In the genomic region with DNA sequence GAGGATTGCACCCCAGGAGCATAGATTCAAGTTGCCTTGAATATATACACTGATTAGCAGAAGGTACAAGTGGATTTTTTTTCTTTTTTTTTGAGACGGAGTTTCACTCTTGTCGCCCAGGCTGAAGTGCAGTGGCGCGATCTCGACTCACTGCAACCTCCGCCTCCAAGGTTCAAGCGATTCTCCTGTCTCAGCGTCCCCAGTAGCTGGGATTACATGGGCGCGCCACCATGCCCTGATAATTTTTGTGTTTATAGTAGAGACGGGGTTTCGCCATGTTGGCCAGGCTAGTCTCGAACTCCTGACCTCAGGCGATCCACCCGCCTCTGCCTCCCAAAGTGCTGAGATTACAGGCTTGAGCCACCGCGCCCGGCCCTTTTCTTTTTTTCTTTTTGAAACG, we compare ENCODE assay signal across 8 cellular contexts. TPM values are rescaled to one million over a fixed set of nuclear protein-coding genes. Genes with fewer than 3 reads are reported as not detected.
DNase-seq lines count a peak whose midpoint lies in the region; ATAC-seq and TF ChIP-seq lines count a peak whose summit lies in the region.
"Not testable (repeated sequence)": the region's sequence is repeated elsewhere in the genome, so short reads cannot be mapped to it uniquely, and the experiment has no call there.

No MANE protein-coding gene starts in this region.

- POLR2A ChIA-PET in Caco-2 (lab: Charles Lee): interaction anchor here (0.9 kb wide), 1 partner anchor 24 kb away, joined by 3 read pairs; no protein-coding TSS in a partner anchor
- POLR2A ChIA-PET in activated CD4-positive, alpha-beta memory T cell treated with anti-CD3 and anti-CD28 coated beads, Interleukin-2, amount 10 ng/mL, durations not matched to agents 7 days and 5 days (lab: Charles Lee): interaction anchor here (0.9 to 2.2 kb wide), 15 partner anchors 9 to 543 kb away, joined by 3 to 13 read pairs (median 5); a partner anchor contains a TSS

- H2BK12ac ChIP-seq in mesenchymal stem cell (ENCODE audit: low read length in 2 of 2): not testable (repeated sequence)

- H3K79me2 ChIP-seq in mammary epithelial cell (ENCODE audit: insufficient read depth, low read length): peaks cover 40% of the 10 kb centered on the region

- CTCF ChIA-PET in Caco-2 (lab: Charles Lee): interaction anchor here (1.0 kb wide), 1 partner anchor 9 kb away, joined by 3 read pairs; no protein-coding TSS in a partner anchor
- CTCF ChIA-PET in activated CD4-positive, alpha-beta memory T cell treated with anti-CD3 and anti-CD28 coated beads, Interleukin-2, amount 10 ng/mL, durations not matched to agents 7 days and 5 days (lab: Charles Lee): interaction anchor here (1.2 to 1.9 kb wide), 3 partner anchors 9 to 403 kb away, joined by 3 to 4 read pairs (median 4); no protein-coding TSS in a partner anchor
- CTCF ChIA-PET in mammary epithelial cell (lab: Charles Lee; ENCODE audit: low non-redundant PET): not testable (repeated sequence)

- peak overlapping the region; percentile 80 for H3K4me2 ChIP-seq in mammary epithelial cell (ENCODE audit: insufficient read depth, low read depth, low read length)
- H3K4me2 ChIP-seq in mesenchymal stem cell (ENCODE audit: low read length, poor library complexity, severe bottlenecking): peak overlapping the region; percentile 95

- not testable (repeated sequence) for TF ChIP-seq CTCF in Caco-2 (IDR thresholded peaks at IDR 0.05; ENCODE audit: insufficient read depth in 1 of 2, low read depth in 1 of 2, low read length in 1 of 2, severe bottlenecking in 1 of 2, unreplicated experiment in 1 of 2); mammary epithelial cell (conservative IDR thresholded peaks at IDR 0.05 in 1 of 2, IDR thresholded peaks at IDR 0.05 in 1 of 2; ENCODE audit: extremely low read depth in 1 of 2, insufficient read depth in 1 of 2, low read depth in 1 of 2, low read length in 2 of 2); fibroblast of villous mesenchyme (IDR thresholded peaks at IDR 0.05; ENCODE audit: insufficient read depth, low read depth, low read length); psoas muscle (IDR thresholded peaks at IDR 0.05); type B pancreatic cell (conservative IDR thresholded peaks at IDR 0.05)

- H2AK5ac ChIP-seq in mesenchymal stem cell (ENCODE audit: low read length, severe bottlenecking): not testable (repeated sequence)

- not testable (repeated sequence) for H3K36me3 ChIP-seq in Caco-2 (ENCODE audit: control insufficient read depth, insufficient read depth, low read length); MG63; mammary epithelial cell (ENCODE audit: insufficient read depth, low read length)
- H3K36me3 ChIP-seq in mesenchymal stem cell (ENCODE audit: control insufficient read depth in 1 of 2, insufficient read depth in 2 of 2, low read depth in 1 of 2, low read length in 2 of 2): peaks cover 0 to 11% of the 10 kb centered on the region in 2 experiments
- peaks cover 0 to 14% of the 10 kb centered on the region in 2 donors for H3K36me3 ChIP-seq in psoas muscle (ENCODE audit: insufficient read depth in 1 of 2, low read depth in 1 of 2)

- ATAC-seq in psoas muscle: not testable (repeated sequence)

- in situ Hi-C loops in mammary epithelial cell (cut with MboI; ENCODE audit: low sequenced_read_pairs in 2 of 2): not testable (repeated sequence)

- H3K9me3 Mint-ChIP-seq in Caco-2 (ENCODE audit: unreplicated experiment); activated CD4-positive, alpha-beta memory T cell treated with anti-CD3 and anti-CD28 coated beads, Interleukin-2, amount 10 ng/mL, durations not matched to agents 7 days and 5 days; type B pancreatic cell: not testable (repeated sequence)

- H3K18ac ChIP-seq in mesenchymal stem cell (ENCODE audit: low read depth in 1 of 2, low read length in 2 of 2): peak overlapping the region; percentile 85 to 95

- not testable (repeated sequence) for BruUV-seq in Caco-2 (replicated peaks; lab: Mats Ljungman, UMichigan); mammary epithelial cell (replicated peaks; lab: Mats Ljungman, UMichigan)

- 52% methylated on average over 15 of the region's 19 CpGs for WGBS in mammary epithelial cell (ENCODE audit: low coverage, missing lambda C conversion rate)
- WGBS in mesenchymal stem cell: 94% methylated on average over 19 of the region's 19 CpGs
- WGBS in psoas muscle, 3 donors: 85 to 90% (median 86%) methylated on average over 18 to 19 of the region's 19 CpGs

- intact Hi-C loops in Caco-2 (cut with micrococcal nuclease; ENCODE audit: unreplicated experiment); mammary epithelial cell (cut with micrococcal nuclease): not testable (repeated sequence)
- intact Hi-C loops in psoas muscle (cut with DNase I): loop anchor here (5.0 to 10.0 kb wide), 2 partner anchors 544 to 547 kb away; a partner anchor contains a TSS

- H4K20me1 ChIP-seq in mammary epithelial cell (ENCODE audit: insufficient read depth, low read length): not testable (repeated sequence)

- peak overlapping the region in 1 of 2 experiments; percentile 86 for H3K4ac ChIP-seq in mesenchymal stem cell (ENCODE audit: low read depth in 1 of 2, low read length in 2 of 2)

- H3K4me3 Mint-ChIP-seq in Caco-2 (ENCODE audit: unreplicated experiment): peak overlapping the region; percentile 91
- peak overlapping the region; percentile 98 for H3K4me3 Mint-ChIP-seq in activated CD4-positive, alpha-beta memory T cell treated with anti-CD3 and anti-CD28 coated beads, Interleukin-2, amount 10 ng/mL, durations not matched to agents 7 days and 5 days
- H3K4me3 Mint-ChIP-seq in type B pancreatic cell: peak overlapping the region; percentile 99

- peaks cover 33% of the 10 kb centered on the region for H3K4me1 ChIP-seq in Caco-2
- not testable (repeated sequence) for H3K4me1 ChIP-seq in mammary epithelial cell (ENCODE audit: insufficient read depth, low read length); mesenchymal stem cell (ENCODE audit: control insufficient read depth, insufficient read depth, low read depth, low read length)
- H3K4me1 ChIP-seq in psoas muscle: peaks cover 18% of the 10 kb centered on the region

- H3K4me1 Mint-ChIP-seq in Caco-2 (ENCODE audit: low read depth, unreplicated experiment) (peaks cover 20% of the 10 kb centered on the region), type B pancreatic cell (ENCODE audit: unreplicated experiment) (peaks cover 40% of the 10 kb centered on the region)
- H3K4me1 Mint-ChIP-seq in activated CD4-positive, alpha-beta memory T cell treated with anti-CD3 and anti-CD28 coated beads, Interleukin-2, amount 10 ng/mL, durations not matched to agents 7 days and 5 days: peaks cover 30% of the 10 kb centered on the region

- peak overlapping the region; percentile 98 for H4K8ac ChIP-seq in mesenchymal stem cell (ENCODE audit: low read length)

- H3K27ac ChIP-seq in mammary epithelial cell (ENCODE audit: insufficient read depth, low read depth, low read length) (peak overlapping the region; percentile 86), mesenchymal stem cell (ENCODE audit: low read length, poor library complexity, severe bottlenecking) (peak overlapping the region; percentile 99), psoas muscle (peak overlapping the region; percentile 96)

- not testable (repeated sequence) for H2BK120ac ChIP-seq in mesenchymal stem cell (ENCODE audit: low read depth, low read length)

- H3K79me1 ChIP-seq in mesenchymal stem cell (replicated peaks; ENCODE audit: low read length, poor library complexity, severe bottlenecking): not testable (repeated sequence)

- H3K36me3 Mint-ChIP-seq in Caco-2 (ENCODE audit: insufficient read depth, unreplicated experiment): peaks cover 27% of the 10 kb centered on the region
- H3K36me3 Mint-ChIP-seq in activated CD4-positive, alpha-beta memory T cell treated with anti-CD3 and anti-CD28 coated beads, Interleukin-2, amount 10 ng/mL, durations not matched to agents 7 days and 5 days (ENCODE audit: low read depth): peaks cover 15% of the 10 kb centered on the region
- not testable (repeated sequence) for H3K36me3 Mint-ChIP-seq in type B pancreatic cell

- H2BK15ac ChIP-seq in mesenchymal stem cell (ENCODE audit: low read depth, poor library complexity, severe bottlenecking): not testable (repeated sequence)

- H3K27ac Mint-ChIP-seq in Caco-2 (ENCODE audit: unreplicated experiment) (peak overlapping the region; percentile 98), type B pancreatic cell (peak overlapping the region; percentile 100)
- H3K27ac Mint-ChIP-seq in activated CD4-positive, alpha-beta memory T cell treated with anti-CD3 and anti-CD28 coated beads, Interleukin-2, amount 10 ng/mL, durations not matched to agents 7 days and 5 days: peak overlapping the region; percentile 89

- not testable (repeated sequence) for H3K23ac ChIP-seq in mesenchymal stem cell (ENCODE audit: low read length in 2 of 2)

- H4K91ac ChIP-seq in mesenchymal stem cell (ENCODE audit: low read length): not testable (repeated sequence)

- DNase-seq in Caco-2; MG63; activated CD4-positive, alpha-beta memory T cell treated with anti-CD3 and anti-CD28 coated beads, Interleukin-2, amount 10 ng/mL, durations not matched to agents 7 days and 5 days; mammary epithelial cell; fibroblast of villous mesenchyme (ENCODE audit: low read depth); mesenchymal stem cell; type B pancreatic cell (ENCODE audit: extremely low spot score, unreplicated experiment): not testable (repeated sequence)
- DNase-seq in psoas muscle: peak in 1 of 2 donors; percentile 51

- dilution Hi-C loops in mammary epithelial cell (cut with HindIII; ENCODE audit: low sequenced_read_pairs): loop anchor here (5.0 to 10.0 kb wide), 2 partner anchors 76 to 233 kb away; no protein-coding TSS in a partner anchor

- not testable (repeated sequence) for H3K27me3 Mint-ChIP-seq in Caco-2 (ENCODE audit: insufficient read depth, unreplicated experiment); activated CD4-positive, alpha-beta memory T cell treated with anti-CD3 and anti-CD28 coated beads, Interleukin-2, amount 10 ng/mL, durations not matched to agents 7 days and 5 days; type B pancreatic cell

- not testable (repeated sequence) for H3K27me3 ChIP-seq in Caco-2 (replicated peaks; ENCODE audit: control insufficient read depth, insufficient read depth, low read length); MG63; mammary epithelial cell (ENCODE audit: insufficient read depth, low read length); mesenchymal stem cell (ENCODE audit: control insufficient read depth in 1 of 2, insufficient read depth in 1 of 2, low read length in 2 of 2); psoas muscle (ENCODE audit: insufficient read depth in 3 of 3, low read length in 2 of 3)

- H3K9ac ChIP-seq in mammary epithelial cell (ENCODE audit: insufficient read depth, low read length): peak overlapping the region; percentile 98
- peak overlapping the region; percentile 99 for H3K9ac ChIP-seq in mesenchymal stem cell (ENCODE audit: low read length)

- H3K4me3 ChIP-seq in Caco-2 (ENCODE audit: low read depth, low read length) (peak overlapping the region; percentile 100), MG63 (peak overlapping the region; percentile 91), mammary epithelial cell (replicated peaks in 1 of 3; ENCODE audit: insufficient read depth in 1 of 3, low read depth in 2 of 3, low read length in 3 of 3) (peak overlapping the region; percentile 71 to 92 (median 74)), fibroblast of villous mesenchyme (ENCODE audit: low read depth, low read length) (peak overlapping the region; percentile 94), mesenchymal stem cell (ENCODE audit: insufficient read depth in 1 of 2, low read depth in 1 of 2, low read length in 2 of 2) (peak overlapping the region in 1 of 2 experiments; percentile 92), psoas muscle (peak overlapping the region; percentile 89)

- peak overlapping the region; percentile 97 for H2AFZ ChIP-seq in mammary epithelial cell (ENCODE audit: low read depth, low read length)
- H2AFZ ChIP-seq in mesenchymal stem cell (ENCODE audit: low read depth, low read length): not testable (repeated sequence)

- not testable (repeated sequence) for H3K14ac ChIP-seq in mesenchymal stem cell (ENCODE audit: low read length in 2 of 2)

- H3K9me3 ChIP-seq in Caco-2; MG63; mammary epithelial cell (replicated peaks; ENCODE audit: insufficient read depth, low read length); mesenchymal stem cell (ENCODE audit: control insufficient read depth, low read length); psoas muscle: not testable (repeated sequence)

- H2BK5ac ChIP-seq in mesenchymal stem cell (ENCODE audit: low read depth, low read length, poor library complexity, severe bottlenecking): peak overlapping the region; percentile 93

RNA-seq across cellular contexts. Expression of a gene that starts 0.8 kb away (rescaled TPM):
- 32.5 and 32.9 TPM in 2 replicates for total RNA-seq in Caco-2 (2022)
- total RNA-seq in MG63 (2014; rRNA removed; shearing (Covaris generic); ENCODE audit: low replicate concordance): 4.4 and 5.9 TPM in 2 replicates
- 10 to 100 TPM; 33.0 to 34.7 TPM for total RNA-seq in activated CD4-positive, alpha-beta memory T cell treated with anti-CD3 and anti-CD28 coated beads, Interleukin-2, amount 10 ng/mL, durations not matched to agents 7 days and 5 days
- 10 to 100 TPM; 15.6 to 15.8 TPM for total RNA-seq in mammary epithelial cell
- polyA plus RNA-seq in mammary epithelial cell: 14.1 TPM
- polyA minus RNA-seq in mammary epithelial cell: 16.7 TPM
- 12.9 and 19.9 TPM in 2 replicates for total RNA-seq in fibroblast of villous mesenchyme
- polyA plus RNA-seq in mesenchymal stem cell (2013, experiment 1 of 2): 24.1 TPM
- 23.0 TPM for polyA plus RNA-seq in mesenchymal stem cell (2013, experiment 2 of 2)
- 10 to 100 TPM; 16.2 to 19.3 (median 17.7) TPM for total RNA-seq in psoas muscle
- polyA plus RNA-seq in psoas muscle: 10 to 100 TPM in 1 of 3 donors, 1 to 10 TPM in 2; 4.8 to 11.1 (median 8.7) TPM
- total RNA-seq in type B pancreatic cell (ENCODE audit: low replicate concordance): 28.3 and 31.4 TPM in 2 replicates
